In the genomic region with DNA sequence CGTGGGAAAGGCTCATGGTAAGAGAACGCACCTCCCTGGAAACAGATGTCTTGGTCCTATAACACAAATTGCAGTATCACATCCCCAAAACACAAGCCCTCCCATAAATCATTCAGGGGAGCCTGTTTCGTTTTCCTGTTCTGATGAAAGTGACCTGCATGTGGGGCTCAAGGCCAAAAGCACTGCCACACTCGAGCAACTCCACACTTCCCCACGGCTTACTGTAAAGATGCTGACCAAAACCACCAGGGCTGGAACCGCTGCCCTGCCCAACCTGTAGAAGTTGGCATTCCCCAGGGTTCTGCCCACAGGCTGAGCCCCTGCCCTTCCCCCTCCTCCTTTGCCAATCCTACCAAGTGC, we compare ENCODE assay signal across 14 cellular contexts.
DNase-seq lines count a peak whose midpoint lies in the region; ATAC-seq and TF ChIP-seq lines count a peak whose summit lies in the region.
"Had no signal": no experiment of that assay in that cellular context is flagged by ENCODE, and none has a peak within 500 bp of the region (broad histone marks: within the 10 kb centered on the region; RNA-seq: fewer than 3 reads in every experiment).

No MANE protein-coding gene starts in this region.

- no peak overlapping the region for H3K27ac ChIP-seq in tibial artery
- H3K27ac ChIP-seq: dorsolateral prefrontal cortex, suprapubic skin had no signal

- H3K27me3 ChIP-seq in tibial artery, result no peaks in the 10 kb centered on the region
- H3K27me3 ChIP-seq: BE2C, suprapubic skin had no signal

- intact Hi-C loops in tibial artery (cut with DNase I; ENCODE audit: low total_unique reads), result no loop called here

- DNase-seq in GM12865 (ENCODE audit: low read depth), result peak; percentile 69
- peak; percentile 96 for DNase-seq in NOMO-1 treated with dmso at 0.1 percent for 144 hours (lab: John Stamatoyannopoulos, UW; ENCODE audit: unreplicated experiment)
- DNase-seq in tibial artery, result no peak
- DNase-seq in stimulated activated CD4-positive, alpha-beta T cell treated with anti-CD3 and anti-CD28 coated beads, Interleukin-15, amount 100 ng/mL, for 24 hours, result no peak
- DNase-seq in NCI-H226, result no peak
- DNase-seq: activated naive CD4-positive, alpha-beta T cell treated with anti-CD3 and anti-CD28 coated beads, Interleukin-2, amount 10 ng/mL, durations not matched to agents 7 days and 5 days; dorsolateral prefrontal cortex; hippocampal formation; NK-92 treated with Interleukin-12 subunit alpha and Interleukin-12 subunit beta, amount 100 ng/mL, for 24 hours had no signal

- peak; percentile 80 for ATAC-seq in GM19463 (IDR thresholded peaks at IDR 0.05; ENCODE audit: unreplicated experiment)
- peak; percentile 76 for ATAC-seq in HG02981 (IDR thresholded peaks at IDR 0.05; ENCODE audit: unreplicated experiment)
- no peak for ATAC-seq in GM18520 (IDR thresholded peaks at IDR 0.05; ENCODE audit: unreplicated experiment)

- H3K4me3 ChIP-seq in GM12865 (ENCODE audit: low read depth, low read length), result no peak overlapping the region
- no peak overlapping the region for H3K4me3 ChIP-seq in tibial artery
- H3K4me3 ChIP-seq: dorsolateral prefrontal cortex, suprapubic skin had no signal

- H3K36me3 ChIP-seq in tibial artery, result no peaks in the 10 kb centered on the region
- H3K36me3 ChIP-seq: BE2C, suprapubic skin had no signal

- TF ChIP-seq CTCF in GM12865 (IDR thresholded peaks at IDR 0.05; ENCODE audit: insufficient read depth, low read depth, low read length, missing control alignments) (no peak), tibial artery (IDR thresholded peaks at IDR 0.05) (no peak)

- H3K4me1 ChIP-seq in tibial artery, result no peaks in the 10 kb centered on the region
- H3K4me1 ChIP-seq: BE2C had no signal

- no peaks in the 10 kb centered on the region for H3K9me3 ChIP-seq in tibial artery
- H3K9me3 ChIP-seq: BE2C, suprapubic skin had no signal

Comparison
In these comparisons a context has a peak if more than half of its experiments do, and no peak if none do; other contexts are left out.
1. DNase-seq: peak in GM12865 (single experiment) and NOMO-1 treated with dmso at 0.1 percent for 144 hours (single experiment); none in tibial artery (0 of 2), stimulated activated CD4-positive, alpha-beta T cell treated with anti-CD3 and anti-CD28 coated beads, Interleukin-15, amount 100 ng/mL, for 24 hours (single experiment) and NCI-H226 (single experiment).